Comparison of ENCODE assay signal across 1 cellular context in the genomic region with DNA sequence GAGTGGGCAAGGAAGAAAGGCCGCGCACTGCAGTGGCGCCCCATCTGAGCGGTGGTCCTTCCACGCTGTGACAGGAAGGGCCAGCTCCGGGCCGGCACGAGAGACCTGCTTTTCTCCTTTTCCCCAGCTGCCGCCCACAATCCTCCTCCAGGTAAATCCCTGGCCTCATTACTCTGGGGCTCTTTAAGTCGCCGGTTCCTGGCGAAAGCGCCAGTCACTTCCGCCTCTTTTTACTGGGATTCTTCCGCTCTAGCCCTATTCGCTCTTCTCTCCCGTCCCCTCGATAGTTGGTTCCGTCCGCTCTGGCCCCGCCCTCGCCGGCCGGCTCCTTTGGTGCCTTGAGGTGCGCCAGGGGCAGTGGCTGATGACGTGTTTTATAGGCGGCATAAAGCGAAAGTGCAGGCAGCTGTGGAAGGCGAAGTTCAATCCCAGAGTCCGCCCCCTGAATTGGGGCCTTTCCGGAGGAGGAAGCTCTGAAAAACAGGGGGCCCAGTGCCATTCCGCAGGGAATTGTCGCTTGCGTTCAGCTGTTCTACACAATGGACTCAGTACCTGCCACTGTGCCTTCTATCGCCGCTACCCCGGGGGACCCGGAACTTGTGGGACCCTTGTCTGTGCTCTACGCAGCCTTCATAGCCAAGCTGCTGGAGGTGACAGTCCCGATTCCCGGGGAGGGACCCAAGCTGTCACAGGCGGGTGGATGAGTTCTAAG.
TF ChIP-seq lines count a peak whose summit lies in the region.

No MANE protein-coding gene starts in this region.

TF ChIP-seq in GM12878, 131 proteins besides CTCF, POLR2A, EP300 and RAD21 (continued from another document):
- TF ChIP-seq, protein P1, sequence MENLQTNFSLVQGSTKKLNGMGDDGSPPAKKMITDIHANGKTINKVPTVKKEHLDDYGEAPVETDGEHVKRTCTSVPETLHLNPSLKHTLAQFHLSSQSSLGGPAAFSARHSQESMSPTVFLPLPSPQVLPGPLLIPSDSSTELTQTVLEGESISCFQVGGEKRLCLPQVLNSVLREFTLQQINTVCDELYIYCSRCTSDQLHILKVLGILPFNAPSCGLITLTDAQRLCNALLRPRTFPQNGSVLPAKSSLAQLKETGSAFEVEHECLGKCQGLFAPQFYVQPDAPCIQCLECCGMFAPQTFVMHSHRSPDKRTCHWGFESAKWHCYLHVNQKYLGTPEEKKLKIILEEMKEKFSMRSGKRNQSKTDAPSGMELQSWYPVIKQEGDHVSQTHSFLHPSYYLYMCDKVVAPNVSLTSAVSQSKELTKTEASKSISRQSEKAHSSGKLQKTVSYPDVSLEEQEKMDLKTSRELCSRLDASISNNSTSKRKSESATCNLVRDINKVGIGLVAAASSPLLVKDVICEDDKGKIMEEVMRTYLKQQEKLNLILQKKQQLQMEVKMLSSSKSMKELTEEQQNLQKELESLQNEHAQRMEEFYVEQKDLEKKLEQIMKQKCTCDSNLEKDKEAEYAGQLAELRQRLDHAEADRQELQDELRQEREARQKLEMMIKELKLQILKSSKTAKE (IDR thresholded peaks at IDR 0.05; ENCODE audit: low read depth, poor library complexity, severe bottlenecking) = peak; percentile 84
- TF ChIP-seq MEF2B (IDR thresholded peaks at IDR 0.05; ENCODE audit: partially characterized antibody, poor library complexity, severe bottlenecking) = peak; percentile 37
- TF ChIP-seq PAX8 (IDR thresholded peaks at IDR 0.05) = no peak
- TF ChIP-seq, protein P2, sequence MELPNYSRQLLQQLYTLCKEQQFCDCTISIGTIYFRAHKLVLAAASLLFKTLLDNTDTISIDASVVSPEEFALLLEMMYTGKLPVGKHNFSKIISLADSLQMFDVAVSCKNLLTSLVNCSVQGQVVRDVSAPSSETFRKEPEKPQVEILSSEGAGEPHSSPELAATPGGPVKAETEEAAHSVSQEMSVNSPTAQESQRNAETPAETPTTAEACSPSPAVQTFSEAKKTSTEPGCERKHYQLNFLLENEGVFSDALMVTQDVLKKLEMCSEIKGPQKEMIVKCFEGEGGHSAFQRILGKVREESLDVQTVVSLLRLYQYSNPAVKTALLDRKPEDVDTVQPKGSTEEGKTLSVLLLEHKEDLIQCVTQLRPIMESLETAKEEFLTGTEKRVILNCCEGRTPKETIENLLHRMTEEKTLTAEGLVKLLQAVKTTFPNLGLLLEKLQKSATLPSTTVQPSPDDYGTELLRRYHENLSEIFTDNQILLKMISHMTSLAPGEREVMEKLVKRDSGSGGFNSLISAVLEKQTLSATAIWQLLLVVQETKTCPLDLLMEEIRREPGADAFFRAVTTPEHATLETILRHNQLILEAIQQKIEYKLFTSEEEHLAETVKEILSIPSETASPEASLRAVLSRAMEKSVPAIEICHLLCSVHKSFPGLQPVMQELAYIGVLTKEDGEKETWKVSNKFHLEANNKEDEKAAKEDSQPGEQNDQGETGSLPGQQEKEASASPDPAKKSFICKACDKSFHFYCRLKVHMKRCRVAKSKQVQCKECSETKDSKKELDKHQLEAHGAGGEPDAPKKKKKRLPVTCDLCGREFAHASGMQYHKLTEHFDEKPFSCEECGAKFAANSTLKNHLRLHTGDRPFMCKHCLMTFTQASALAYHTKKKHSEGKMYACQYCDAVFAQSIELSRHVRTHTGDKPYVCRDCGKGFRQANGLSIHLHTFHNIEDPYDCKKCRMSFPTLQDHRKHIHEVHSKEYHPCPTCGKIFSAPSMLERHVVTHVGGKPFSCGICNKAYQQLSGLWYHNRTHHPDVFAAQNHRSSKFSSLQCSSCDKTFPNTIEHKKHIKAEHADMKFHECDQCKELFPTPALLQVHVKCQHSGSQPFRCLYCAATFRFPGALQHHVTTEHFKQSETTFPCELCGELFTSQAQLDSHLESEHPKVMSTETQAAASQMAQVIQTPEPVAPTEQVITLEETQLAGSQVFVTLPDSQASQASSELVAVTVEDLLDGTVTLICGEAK (IDR thresholded peaks at IDR 0.05; ENCODE audit: borderline replicate concordance) = peak; percentile 79; the same call in 1 of the 2 replicates
- TF ChIP-seq NRF1 (conservative IDR thresholded peaks at IDR 0.05; ENCODE audit: low read depth, low read length) = no peak
- no peak for TF ChIP-seq BCL11A (IDR thresholded peaks at IDR 0.05; ENCODE audit: low read depth, low read length)
- TF ChIP-seq, protein P3, sequence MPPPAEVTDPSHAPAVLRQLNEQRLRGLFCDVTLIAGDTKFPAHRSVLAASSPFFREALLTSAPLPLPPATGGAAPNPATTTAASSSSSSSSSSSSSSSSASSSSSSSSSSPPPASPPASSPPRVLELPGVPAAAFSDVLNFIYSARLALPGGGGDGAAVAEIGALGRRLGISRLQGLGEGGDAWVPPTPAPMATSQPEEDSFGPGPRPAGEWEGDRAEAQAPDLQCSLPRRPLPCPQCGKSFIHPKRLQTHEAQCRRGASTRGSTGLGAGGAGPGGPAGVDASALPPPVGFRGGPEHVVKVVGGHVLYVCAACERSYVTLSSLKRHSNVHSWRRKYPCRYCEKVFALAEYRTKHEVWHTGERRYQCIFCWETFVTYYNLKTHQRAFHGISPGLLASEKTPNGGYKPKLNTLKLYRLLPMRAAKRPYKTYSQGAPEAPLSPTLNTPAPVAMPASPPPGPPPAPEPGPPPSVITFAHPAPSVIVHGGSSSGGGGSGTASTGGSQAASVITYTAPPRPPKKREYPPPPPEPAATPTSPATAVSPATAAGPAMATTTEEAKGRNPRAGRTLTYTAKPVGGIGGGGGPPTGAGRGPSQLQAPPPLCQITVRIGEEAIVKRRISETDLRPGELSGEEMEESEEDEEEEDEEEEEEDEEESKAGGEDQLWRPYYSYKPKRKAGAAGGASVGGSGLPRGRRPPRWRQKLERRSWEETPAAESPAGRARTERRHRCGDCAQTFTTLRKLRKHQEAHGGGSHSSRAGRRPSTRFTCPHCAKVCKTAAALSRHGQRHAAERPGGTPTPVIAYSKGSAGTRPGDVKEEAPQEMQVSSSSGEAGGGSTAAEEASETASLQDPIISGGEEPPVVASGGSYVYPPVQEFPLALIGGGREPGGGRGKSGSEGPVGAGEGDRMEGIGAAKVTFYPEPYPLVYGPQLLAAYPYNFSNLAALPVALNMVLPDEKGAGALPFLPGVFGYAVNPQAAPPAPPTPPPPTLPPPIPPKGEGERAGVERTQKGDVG (CRISPR knock-in tag; IDR thresholded peaks at IDR 0.05) = no peak
- no peak for TF ChIP-seq BRCA1 (IDR thresholded peaks at IDR 0.05; ENCODE audit: low read depth, low read length)
TF ChIP-seq in GM12878: peak in this region for 65.
